In the genomic region with DNA sequence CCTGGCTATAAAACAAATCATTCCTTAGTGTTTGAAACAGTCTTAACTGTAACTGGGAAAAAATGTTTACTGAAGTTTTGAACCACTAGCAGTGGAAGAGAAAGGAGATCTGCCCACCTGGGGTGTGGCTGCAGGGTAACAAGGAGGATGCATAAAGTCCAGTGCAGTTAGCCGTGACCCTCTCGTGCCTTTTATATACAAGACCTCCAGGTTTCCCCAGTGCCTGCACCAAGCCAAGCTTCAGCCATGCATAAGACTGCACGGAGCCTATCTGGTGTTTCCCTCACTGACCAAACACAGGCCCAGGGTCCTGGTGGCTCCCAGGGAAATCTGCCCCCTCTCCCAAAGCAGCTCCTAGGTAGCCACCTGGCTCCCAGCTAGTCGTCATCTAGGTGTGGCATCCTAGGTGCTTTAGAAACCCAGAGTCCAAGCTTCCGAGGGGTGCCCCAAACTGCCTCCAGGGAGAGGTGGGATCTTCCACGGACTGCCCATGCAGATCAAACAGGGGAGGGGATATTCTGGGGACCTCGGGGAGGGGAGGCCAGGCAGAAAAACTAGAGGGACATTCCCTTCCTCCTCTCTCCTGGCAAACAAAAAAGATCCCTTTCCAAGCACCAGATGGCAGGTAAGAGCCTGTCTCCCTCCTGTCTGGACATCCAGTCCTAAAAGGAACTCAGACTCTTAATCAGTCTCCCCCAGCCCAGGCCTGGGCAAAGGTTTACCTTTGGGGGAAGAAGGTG, we compare ENCODE assay signal across 8 cellular contexts. TPM values are rescaled to one million over a fixed set of nuclear protein-coding genes. Genes with fewer than 3 reads are reported as not detected.
A peak's percentile ranks its signal among the peaks of the same experiment; 100 is the strongest.
DNase-seq lines count a peak whose midpoint lies in the region; ATAC-seq, FAIRE-seq and TF ChIP-seq lines count a peak whose summit lies in the region.

No MANE protein-coding gene starts in this region.

- intact Hi-C loops in endothelial cell of umbilical vein (cut with micrococcal nuclease) (loop anchor here (2.0 to 5.0 kb wide), 2 partner anchors 48 to 99 kb away; no protein-coding TSS in a partner anchor), pancreas (cut with DNase I) (loop anchor here in 2 of 3 donors (5.0 kb wide), 1 partner anchor 149 kb away; no protein-coding TSS in a partner anchor)

- no peak for TF ChIP-seq POLR2A in endothelial cell of umbilical vein (IDR thresholded peaks at IDR 0.05; ENCODE audit: low read depth, low read length)

- WGBS in pancreas, 2 donors, result 16 to 20% methylated on average over 7 of the region's 7 CpGs

- no peak for DNase-seq in D721Med (ENCODE audit: insufficient read length, low spot score)
- DNase-seq in NCI-H82 treated with DMSO at 0.1 percent for 48 hours (lab: John Stamatoyannopoulos, UW; ENCODE audit: unreplicated experiment), result peak; percentile 23
- no peak for DNase-seq in endothelial cell of umbilical vein (ENCODE audit: low read depth, low spot score)
- peak in 2 of 6 donors; percentile 22 to 42 for DNase-seq in pancreas
- DNase-seq in AG08396 (ENCODE audit: low spot score), result no peak
- DNase-seq in SKM-1 treated with dmso at 0.1 percent for 144 hours (lab: John Stamatoyannopoulos, UW; ENCODE audit: unreplicated experiment), result no peak

- H3K9me3 ChIP-seq in endothelial cell of umbilical vein (replicated peaks; ENCODE audit: control insufficient read depth, insufficient read depth, low read length) (no peaks in the 10 kb centered on the region), pancreas (no peaks in the 10 kb centered on the region)

- POLR2A ChIA-PET in endothelial cell of umbilical vein (lab: Charles Lee), result interaction anchor here (1.1 to 1.5 kb wide), 2 partner anchors 19 to 153 kb away, joined by 4 to 5 read pairs; no protein-coding TSS in a partner anchor

- no peaks in the 10 kb centered on the region for H3K27me3 ChIP-seq in endothelial cell of umbilical vein (ENCODE audit: control insufficient read depth in 2 of 2, insufficient read depth in 2 of 2, low read length in 2 of 2)
- no peaks in the 10 kb centered on the region for H3K27me3 ChIP-seq in pancreas

- no peaks in the 10 kb centered on the region for H4K20me1 ChIP-seq in endothelial cell of umbilical vein (replicated peaks; ENCODE audit: control insufficient read depth, extremely low read depth, insufficient read depth, low read length)

- CTCF ChIA-PET in endothelial cell of umbilical vein (lab: Charles Lee), result interaction anchor here (1.0 to 5.6 kb wide), 9 partner anchors 19 to 151 kb away, joined by 3 to 82 read pairs (median 5); no protein-coding TSS in a partner anchor

- peak overlapping the region; percentile 92 for H3K27ac ChIP-seq in endothelial cell of umbilical vein (ENCODE audit: insufficient read depth, low read depth, low read length)
- peak overlapping the region; percentile 86 to 95 (median 90) for H3K27ac ChIP-seq in pancreas

- peak; percentile 2 for TF ChIP-seq CTCF in D721Med (IDR thresholded peaks at IDR 0.05; ENCODE audit: insufficient read depth, missing control alignments)
- TF ChIP-seq CTCF in endothelial cell of umbilical vein (IDR thresholded peaks at IDR 0.05; ENCODE audit: extremely low read depth in 1 of 2, insufficient read depth in 1 of 2, low read depth in 1 of 2, low read length in 2 of 2), result peak in 1 of 2 donors; percentile 4
- no peak for TF ChIP-seq CTCF in pancreas (IDR thresholded peaks at IDR 0.05)

- dilution Hi-C loops in endothelial cell of umbilical vein (cut with MboI; ENCODE audit: extremely low pct_ligation_motif_present, low sequenced_read_pairs), result no loop called here

- H3K36me3 ChIP-seq in endothelial cell of umbilical vein (ENCODE audit: control insufficient read depth in 2 of 2, extremely low read depth in 1 of 2, insufficient read depth in 2 of 2, low read length in 2 of 2), result no peaks in the 10 kb centered on the region
- H3K36me3 ChIP-seq in pancreas, result no peaks in the 10 kb centered on the region

- H3K79me2 ChIP-seq in endothelial cell of umbilical vein (ENCODE audit: control insufficient read depth, insufficient read depth, low read length), result peaks cover 72% of the 10 kb centered on the region

- peak overlapping the region; percentile 52 to 76 (median 59) for H3K4me3 ChIP-seq in endothelial cell of umbilical vein (replicated peaks in 1 of 3; ENCODE audit: insufficient read depth in 1 of 3, low read depth in 1 of 3, low read length in 3 of 3)
- peak overlapping the region; percentile 42 to 99 (median 96) for H3K4me3 ChIP-seq in pancreas

- FAIRE-seq in D721Med (lab: Jason Lieb, UNC) (no peak), endothelial cell of umbilical vein (lab: Jason Lieb, UNC) (peak; percentile 50), pancreas (lab: Jason Lieb, UNC) (no peak)

- no peaks in the 10 kb centered on the region for H3K9me1 ChIP-seq in endothelial cell of umbilical vein (replicated peaks; ENCODE audit: control insufficient read depth, extremely low read depth, insufficient read depth, low read length)

- peaks cover 56% of the 10 kb centered on the region for H3K4me1 ChIP-seq in endothelial cell of umbilical vein (ENCODE audit: control insufficient read depth, extremely low read depth, insufficient read depth, low read length)
- peaks cover 11 to 37% (median 13%) of the 10 kb centered on the region in 3 donors for H3K4me1 ChIP-seq in pancreas

- peak in 3 of 4 donors; percentile 4 to 9 (median 6) for ATAC-seq in pancreas
- ATAC-seq in HG03045 (IDR thresholded peaks at IDR 0.05; ENCODE audit: unreplicated experiment), result no peak
- ATAC-seq in GM21390 (IDR thresholded peaks at IDR 0.05; ENCODE audit: unreplicated experiment), result no peak

- no peak overlapping the region for H2AFZ ChIP-seq in endothelial cell of umbilical vein (ENCODE audit: low read depth, low read length)

- BruUV-seq in endothelial cell of umbilical vein (replicated peaks; lab: Mats Ljungman, UMichigan), result TSS peak; percentile 20

- peak overlapping the region; percentile 70 for H3K4me2 ChIP-seq in endothelial cell of umbilical vein (ENCODE audit: insufficient read depth, low read length)

- H3K9ac ChIP-seq in endothelial cell of umbilical vein (replicated peaks; ENCODE audit: extremely low read depth, insufficient read depth, low read length), result peak overlapping the region; percentile 97

TF ChIP-seq in endothelial cell of umbilical vein, 7 proteins besides CTCF, POLR2A, EP300 and RAD21:
- TF ChIP-seq MYC (IDR thresholded peaks at IDR 0.05; ENCODE audit: low read depth, low read length) (no peak), EZH2 (IDR thresholded peaks at IDR 0.05; ENCODE audit: borderline replicate concordance, low read depth, low read length, severe bottlenecking) (no peak), POLR2AphosphoS5 (IDR thresholded peaks at IDR 0.05; ENCODE audit: insufficient read depth, low read depth, low read length) (no peak), JUN (IDR thresholded peaks at IDR 0.05; ENCODE audit: borderline replicate concordance, insufficient read depth, insufficient read length, low read depth) (no peak), GATA2 (IDR thresholded peaks at IDR 0.05; ENCODE audit: insufficient read depth, insufficient read length, low read depth, low read length) (no peak), FOS (IDR thresholded peaks at IDR 0.05; ENCODE audit: borderline replicate concordance, insufficient read depth, low read length) (no peak)

RNA-seq across cellular contexts. Expression of a gene that starts 2.7 kb away (rescaled TPM):
- total RNA-seq in endothelial cell of umbilical vein (22.3 and 24.9 TPM in 2 replicates), pancreas (10 to 100 TPM; 13.9 to 24.2 (median 22.7) TPM)
- polyA plus RNA-seq in endothelial cell of umbilical vein (13.3 and 13.4 TPM in 2 replicates), pancreas (10 to 100 TPM; 11.5 to 12.4 TPM)
- polyA plus RNA-seq in endothelial cell of umbilical vein (2011; cell fraction: cytosol; rRNA removed), result 14.1 and 14.4 TPM in 2 replicates
- 20.6 and 22.2 TPM in 2 replicates for polyA plus RNA-seq in endothelial cell of umbilical vein (2011; cell fraction: nucleus; rRNA removed)
- 10.6 and 11.3 TPM in 2 replicates for polyA plus RNA-seq in endothelial cell of umbilical vein (2012)
- polyA minus RNA-seq in endothelial cell of umbilical vein, result 11.6 and 14.5 TPM in 2 replicates
- 9.3 TPM for polyA minus RNA-seq in endothelial cell of umbilical vein (2011; cell fraction: cytosol; rRNA and poly(A)+ RNA removed)
- 18.9 and 33.0 TPM in 2 replicates for polyA minus RNA-seq in endothelial cell of umbilical vein (2011; cell fraction: nucleus; rRNA and poly(A)+ RNA removed)

Comparison
In these comparisons a context has a peak if more than half of its experiments do, and no peak if none do; other contexts are left out.
1. ATAC-seq: peak in pancreas (3 of 4); none in HG03045 (single experiment) and GM21390 (single experiment).